Comparison of ENCODE assay signal across 7 cellular contexts in genomic region chrX:154437971-154438893, GRCh38. TPM values are rescaled to one million over a fixed set of nuclear protein-coding genes. Genes with fewer than 3 reads are reported as not detected.
DNase-seq lines count a peak whose midpoint lies in the region; ATAC-seq and TF ChIP-seq lines count a peak whose summit lies in the region.

No MANE protein-coding gene starts in this region.

- ATAC-seq in stimulated activated naive B cell treated with anti-CD40 and anti-IgM and Interleukin-4, amounts not matched to agents 10 μg/mL and 1 μg/mL and 100 μg/mL, for 72 hours (replicated peaks) = no peak
- ATAC-seq in HG03378 (IDR thresholded peaks at IDR 0.05; ENCODE audit: unreplicated experiment) = no peak

- no peaks in the 10 kb centered on the region for H3K27me3 Mint-ChIP-seq in activated T-helper 1 cell treated with anti-CD3 and anti-CD28 coated beads, Interleukin-12 subunit alpha, Interleukin-12 subunit beta, Interleukin-2, Interleukin-4 antibody, amounts not matched to agents 30 ng/mL and 10 ng/mL and 1 ng/mL, durations not matched to agents 14 hours and 24 hours and 36 hours (ENCODE audit: insufficient read depth)
- H3K27me3 Mint-ChIP-seq in stimulated activated naive B cell treated with anti-CD40 and anti-IgM and Interleukin-4, amounts not matched to agents 10 μg/mL and 1 μg/mL and 100 μg/mL, for 72 hours = no peaks in the 10 kb centered on the region

- TF ChIP-seq CTCF in HL-60 (IDR thresholded peaks at IDR 0.05; ENCODE audit: insufficient read depth, low read length) = no peak

- H3K4me3 Mint-ChIP-seq in activated T-helper 1 cell treated with anti-CD3 and anti-CD28 coated beads, Interleukin-12 subunit alpha, Interleukin-12 subunit beta, Interleukin-2, Interleukin-4 antibody, amounts not matched to agents 30 ng/mL and 10 ng/mL and 1 ng/mL, durations not matched to agents 14 hours and 24 hours and 36 hours = peak overlapping the region; percentile 87
- peak overlapping the region; percentile 86 to 89 for H3K4me3 Mint-ChIP-seq in stimulated activated naive B cell treated with anti-CD40 and anti-IgM and Interleukin-4, amounts not matched to agents 10 μg/mL and 1 μg/mL and 100 μg/mL, for 72 hours

- H3K4me3 ChIP-seq in HL-60 (replicated peaks; ENCODE audit: insufficient read depth, low read length) = peak overlapping the region; percentile 90
- H3K4me3 ChIP-seq in iPS-18c (ENCODE audit: insufficient read depth, low read depth, low read length) = peak overlapping the region; percentile 64

- H3K9me3 Mint-ChIP-seq in activated T-helper 1 cell treated with anti-CD3 and anti-CD28 coated beads, Interleukin-12 subunit alpha, Interleukin-12 subunit beta, Interleukin-2, Interleukin-4 antibody, amounts not matched to agents 30 ng/mL and 10 ng/mL and 1 ng/mL, durations not matched to agents 14 hours and 24 hours and 36 hours = no peaks in the 10 kb centered on the region
- H3K9me3 Mint-ChIP-seq in stimulated activated naive B cell treated with anti-CD40 and anti-IgM and Interleukin-4, amounts not matched to agents 10 μg/mL and 1 μg/mL and 100 μg/mL, for 72 hours = peaks cover 0 to 4% of the 10 kb centered on the region in 2 donors

- no peak overlapping the region for H3K27ac ChIP-seq in HL-60 (replicated peaks)

- H3K27me3 ChIP-seq in HL-60 (ENCODE audit: insufficient read depth, poor library complexity, severe bottlenecking) = no peaks in the 10 kb centered on the region

- intact Hi-C loops in activated T-helper 1 cell treated with anti-CD3 and anti-CD28 coated beads, Interleukin-12 subunit alpha, Interleukin-12 subunit beta, Interleukin-2, Interleukin-4 antibody, amounts not matched to agents 30 ng/mL and 10 ng/mL and 1 ng/mL, durations not matched to agents 14 hours and 24 hours and 36 hours (cut with micrococcal nuclease) = loop anchor here (2.0 kb wide), 1 partner anchor 41 kb away; the partner anchor contains the start of gene LAGE3

- peak overlapping the region; percentile 77 for H3K27ac Mint-ChIP-seq in activated T-helper 1 cell treated with anti-CD3 and anti-CD28 coated beads, Interleukin-12 subunit alpha, Interleukin-12 subunit beta, Interleukin-2, Interleukin-4 antibody, amounts not matched to agents 30 ng/mL and 10 ng/mL and 1 ng/mL, durations not matched to agents 14 hours and 24 hours and 36 hours
- H3K27ac Mint-ChIP-seq in stimulated activated naive B cell treated with anti-CD40 and anti-IgM and Interleukin-4, amounts not matched to agents 10 μg/mL and 1 μg/mL and 100 μg/mL, for 72 hours = peak overlapping the region; percentile 17

- peaks cover 15% of the 10 kb centered on the region for H3K36me3 Mint-ChIP-seq in activated T-helper 1 cell treated with anti-CD3 and anti-CD28 coated beads, Interleukin-12 subunit alpha, Interleukin-12 subunit beta, Interleukin-2, Interleukin-4 antibody, amounts not matched to agents 30 ng/mL and 10 ng/mL and 1 ng/mL, durations not matched to agents 14 hours and 24 hours and 36 hours (ENCODE audit: low read depth)
- H3K36me3 Mint-ChIP-seq in stimulated activated naive B cell treated with anti-CD40 and anti-IgM and Interleukin-4, amounts not matched to agents 10 μg/mL and 1 μg/mL and 100 μg/mL, for 72 hours = peaks cover 13 to 43% of the 10 kb centered on the region in 2 donors

- H3K4me1 Mint-ChIP-seq in activated T-helper 1 cell treated with anti-CD3 and anti-CD28 coated beads, Interleukin-12 subunit alpha, Interleukin-12 subunit beta, Interleukin-2, Interleukin-4 antibody, amounts not matched to agents 30 ng/mL and 10 ng/mL and 1 ng/mL, durations not matched to agents 14 hours and 24 hours and 36 hours (ENCODE audit: low read depth) = peaks cover 6% of the 10 kb centered on the region
- peaks cover 2 to 9% of the 10 kb centered on the region in 2 donors for H3K4me1 Mint-ChIP-seq in stimulated activated naive B cell treated with anti-CD40 and anti-IgM and Interleukin-4, amounts not matched to agents 10 μg/mL and 1 μg/mL and 100 μg/mL, for 72 hours

- DNase-seq in HL-60 (ENCODE audit: low read depth in 1 of 2, low spot score in 1 of 2) (no peak), KG1 (lab: John Stamatoyannopoulos, UW) (no peak)
- no peak for DNase-seq in activated T-helper 1 cell treated with anti-CD3 and anti-CD28 coated beads, Interleukin-12 subunit alpha, Interleukin-12 subunit beta, Interleukin-2, Interleukin-4 antibody, amounts not matched to agents 30 ng/mL and 10 ng/mL and 1 ng/mL, durations not matched to agents 14 hours and 24 hours and 36 hours (ENCODE audit: low spot score)
- DNase-seq in stimulated activated naive B cell treated with anti-CD40 and anti-IgM and Interleukin-4, amounts not matched to agents 10 μg/mL and 1 μg/mL and 100 μg/mL, for 72 hours = no peak
- no peak for DNase-seq in stimulated activated CD4-positive, alpha-beta T cell treated with anti-CD3 and anti-CD28 coated beads, Interleukin-2, amount 100 ng/mL, for 48 hours

- peaks cover 13% of the 10 kb centered on the region for H3K9me3 ChIP-seq in iPS-18c (ENCODE audit: control insufficient read depth, insufficient read depth, low read length)

RNA-seq across cellular contexts. Expression of gene GDI1, which starts 1.3 kb away (rescaled TPM):
- 110 and 113 TPM in 2 replicates for total RNA-seq in activated T-helper 1 cell treated with anti-CD3 and anti-CD28 coated beads, Interleukin-12 subunit alpha, Interleukin-12 subunit beta, Interleukin-2, Interleukin-4 antibody, amounts not matched to agents 30 ng/mL and 10 ng/mL and 1 ng/mL, durations not matched to agents 14 hours and 24 hours and 36 hours

RNA-seq across cellular contexts. Expression of gene FAM50A, which starts 5.7 kb away (rescaled TPM):
- total RNA-seq in activated T-helper 1 cell treated with anti-CD3 and anti-CD28 coated beads, Interleukin-12 subunit alpha, Interleukin-12 subunit beta, Interleukin-2, Interleukin-4 antibody, amounts not matched to agents 30 ng/mL and 10 ng/mL and 1 ng/mL, durations not matched to agents 14 hours and 24 hours and 36 hours = 84.9 and 95.4 TPM in 2 replicates

RNA-seq across cellular contexts. Expression of gene ATP6AP1, which starts 9.8 kb away (rescaled TPM):
- 49.8 and 54.3 TPM in 2 replicates for total RNA-seq in activated T-helper 1 cell treated with anti-CD3 and anti-CD28 coated beads, Interleukin-12 subunit alpha, Interleukin-12 subunit beta, Interleukin-2, Interleukin-4 antibody, amounts not matched to agents 30 ng/mL and 10 ng/mL and 1 ng/mL, durations not matched to agents 14 hours and 24 hours and 36 hours

RNA-seq across cellular contexts. Expression of gene PLXNA3, which starts 19.8 kb away (rescaled TPM):
- total RNA-seq in activated T-helper 1 cell treated with anti-CD3 and anti-CD28 coated beads, Interleukin-12 subunit alpha, Interleukin-12 subunit beta, Interleukin-2, Interleukin-4 antibody, amounts not matched to agents 30 ng/mL and 10 ng/mL and 1 ng/mL, durations not matched to agents 14 hours and 24 hours and 36 hours = 45.4 and 61.1 TPM in 2 replicates

RNA-seq across cellular contexts. Expression of gene TAFAZZIN, which starts 26.9 kb away (rescaled TPM):
- total RNA-seq in activated T-helper 1 cell treated with anti-CD3 and anti-CD28 coated beads, Interleukin-12 subunit alpha, Interleukin-12 subunit beta, Interleukin-2, Interleukin-4 antibody, amounts not matched to agents 30 ng/mL and 10 ng/mL and 1 ng/mL, durations not matched to agents 14 hours and 24 hours and 36 hours = 65.2 and 69.2 TPM in 2 replicates
